1 cellular context compared by ENCODE assay signal in the genomic region with DNA sequence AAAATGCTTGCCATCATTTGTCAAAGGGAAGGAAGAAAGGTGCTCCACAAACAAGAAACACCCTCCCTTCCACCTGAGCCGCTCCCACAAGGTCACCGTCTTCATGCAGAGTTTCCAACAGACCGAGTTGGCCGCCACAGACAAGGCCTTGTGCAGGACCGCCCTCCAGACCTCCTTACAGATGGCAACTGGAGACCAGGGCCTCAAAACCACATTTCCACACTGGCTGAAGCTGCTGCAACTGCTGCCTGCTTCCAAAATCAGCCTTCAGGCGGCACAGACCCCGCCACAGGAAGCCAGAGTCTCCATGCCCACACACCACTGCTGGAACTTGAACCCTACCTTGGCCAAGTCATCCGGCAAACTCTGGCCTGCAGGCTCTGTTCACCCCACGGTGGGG.
TF ChIP-seq lines count a peak whose summit lies in the region.

No MANE protein-coding gene starts in this region.

TF ChIP-seq in GM23338, 12 proteins besides CTCF, POLR2A, EP300 and RAD21:
- TF ChIP-seq EZH2 (IDR thresholded peaks at IDR 0.05; ENCODE audit: low read depth, unreplicated experiment) (no peak), POLR2AphosphoS5 (IDR thresholded peaks at IDR 0.05; ENCODE audit: low read depth) (no peak), EZH2phosphoT487 (IDR thresholded peaks at IDR 0.05; ENCODE audit: unreplicated experiment) (no peak), STAT1 (IDR thresholded peaks at IDR 0.05; ENCODE audit: unreplicated experiment) (no peak), ZNF114 (CRISPR knock-in tag; IDR thresholded peaks at IDR 0.05) (no peak), JUNB (IDR thresholded peaks at IDR 0.05; ENCODE audit: unreplicated experiment) (no peak), ZNF331 (CRISPR knock-in tag; IDR thresholded peaks at IDR 0.05; ENCODE audit: low read depth) (no peak), NANOG (IDR thresholded peaks at IDR 0.05; ENCODE audit: borderline replicate concordance) (no peak), CREB1 (CRISPR knock-in tag; IDR thresholded peaks at IDR 0.05; ENCODE audit: low read depth) (no peak)
- TF ChIP-seq, protein P1, sequence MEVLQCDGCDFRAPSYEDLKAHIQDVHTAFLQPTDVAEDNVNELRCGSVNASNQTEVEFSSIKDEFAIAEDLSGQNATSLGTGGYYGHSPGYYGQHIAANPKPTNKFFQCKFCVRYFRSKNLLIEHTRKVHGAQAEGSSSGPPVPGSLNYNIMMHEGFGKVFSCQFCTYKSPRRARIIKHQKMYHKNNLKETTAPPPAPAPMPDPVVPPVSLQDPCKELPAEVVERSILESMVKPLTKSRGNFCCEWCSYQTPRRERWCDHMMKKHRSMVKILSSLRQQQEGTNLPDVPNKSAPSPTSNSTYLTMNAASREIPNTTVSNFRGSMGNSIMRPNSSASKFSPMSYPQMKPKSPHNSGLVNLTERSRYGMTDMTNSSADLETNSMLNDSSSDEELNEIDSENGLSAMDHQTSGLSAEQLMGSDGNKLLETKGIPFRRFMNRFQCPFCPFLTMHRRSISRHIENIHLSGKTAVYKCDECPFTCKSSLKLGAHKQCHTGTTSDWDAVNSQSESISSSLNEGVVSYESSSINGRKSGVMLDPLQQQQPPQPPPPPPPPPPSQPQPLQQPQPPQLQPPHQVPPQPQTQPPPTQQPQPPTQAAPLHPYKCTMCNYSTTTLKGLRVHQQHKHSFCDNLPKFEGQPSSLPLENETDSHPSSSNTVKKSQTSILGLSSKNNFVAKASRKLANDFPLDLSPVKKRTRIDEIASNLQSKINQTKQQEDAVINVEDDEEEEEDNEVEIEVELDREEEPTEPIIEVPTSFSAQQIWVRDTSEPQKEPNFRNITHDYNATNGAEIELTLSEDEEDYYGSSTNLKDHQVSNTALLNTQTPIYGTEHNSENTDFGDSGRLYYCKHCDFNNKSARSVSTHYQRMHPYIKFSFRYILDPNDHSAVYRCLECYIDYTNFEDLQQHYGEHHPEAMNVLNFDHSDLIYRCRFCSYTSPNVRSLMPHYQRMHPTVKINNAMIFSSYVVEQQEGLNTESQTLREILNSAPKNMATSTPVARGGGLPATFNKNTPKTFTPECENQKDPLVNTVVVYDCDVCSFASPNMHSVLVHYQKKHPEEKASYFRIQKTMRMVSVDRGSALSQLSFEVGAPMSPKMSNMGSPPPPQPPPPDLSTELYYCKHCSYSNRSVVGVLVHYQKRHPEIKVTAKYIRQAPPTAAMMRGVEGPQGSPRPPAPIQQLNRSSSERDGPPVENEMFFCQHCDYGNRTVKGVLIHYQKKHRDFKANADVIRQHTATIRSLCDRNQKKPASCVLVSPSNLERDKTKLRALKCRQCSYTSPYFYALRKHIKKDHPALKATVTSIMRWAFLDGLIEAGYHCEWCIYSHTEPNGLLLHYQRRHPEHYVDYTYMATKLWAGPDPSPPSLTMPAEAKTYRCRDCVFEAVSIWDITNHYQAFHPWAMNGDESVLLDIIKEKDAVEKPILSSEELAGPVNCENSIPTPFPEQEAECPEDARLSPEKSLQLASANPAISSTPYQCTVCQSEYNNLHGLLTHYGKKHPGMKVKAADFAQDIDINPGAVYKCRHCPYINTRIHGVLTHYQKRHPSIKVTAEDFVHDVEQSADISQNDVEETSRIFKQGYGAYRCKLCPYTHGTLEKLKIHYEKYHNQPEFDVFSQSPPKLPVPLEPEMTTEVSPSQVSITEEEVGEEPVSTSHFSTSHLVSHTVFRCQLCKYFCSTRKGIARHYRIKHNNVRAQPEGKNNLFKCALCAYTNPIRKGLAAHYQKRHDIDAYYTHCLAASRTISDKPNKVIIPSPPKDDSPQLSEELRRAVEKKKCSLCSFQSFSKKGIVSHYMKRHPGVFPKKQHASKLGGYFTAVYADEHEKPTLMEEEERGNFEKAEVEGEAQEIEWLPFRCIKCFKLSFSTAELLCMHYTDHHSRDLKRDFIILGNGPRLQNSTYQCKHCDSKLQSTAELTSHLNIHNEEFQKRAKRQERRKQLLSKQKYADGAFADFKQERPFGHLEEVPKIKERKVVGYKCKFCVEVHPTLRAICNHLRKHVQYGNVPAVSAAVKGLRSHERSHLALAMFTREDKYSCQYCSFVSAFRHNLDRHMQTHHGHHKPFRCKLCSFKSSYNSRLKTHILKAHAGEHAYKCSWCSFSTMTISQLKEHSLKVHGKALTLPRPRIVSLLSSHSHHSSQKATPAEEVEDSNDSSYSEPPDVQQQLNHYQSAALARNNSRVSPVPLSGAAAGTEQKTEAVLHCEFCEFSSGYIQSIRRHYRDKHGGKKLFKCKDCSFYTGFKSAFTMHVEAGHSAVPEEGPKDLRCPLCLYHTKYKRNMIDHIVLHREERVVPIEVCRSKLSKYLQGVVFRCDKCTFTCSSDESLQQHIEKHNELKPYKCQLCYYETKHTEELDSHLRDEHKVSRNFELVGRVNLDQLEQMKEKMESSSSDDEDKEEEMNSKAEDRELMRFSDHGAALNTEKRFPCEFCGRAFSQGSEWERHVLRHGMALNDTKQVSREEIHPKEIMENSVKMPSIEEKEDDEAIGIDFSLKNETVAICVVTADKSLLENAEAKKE (CRISPR knock-in tag; IDR thresholded peaks at IDR 0.05), result no peak
- TF ChIP-seq, protein P2, sequence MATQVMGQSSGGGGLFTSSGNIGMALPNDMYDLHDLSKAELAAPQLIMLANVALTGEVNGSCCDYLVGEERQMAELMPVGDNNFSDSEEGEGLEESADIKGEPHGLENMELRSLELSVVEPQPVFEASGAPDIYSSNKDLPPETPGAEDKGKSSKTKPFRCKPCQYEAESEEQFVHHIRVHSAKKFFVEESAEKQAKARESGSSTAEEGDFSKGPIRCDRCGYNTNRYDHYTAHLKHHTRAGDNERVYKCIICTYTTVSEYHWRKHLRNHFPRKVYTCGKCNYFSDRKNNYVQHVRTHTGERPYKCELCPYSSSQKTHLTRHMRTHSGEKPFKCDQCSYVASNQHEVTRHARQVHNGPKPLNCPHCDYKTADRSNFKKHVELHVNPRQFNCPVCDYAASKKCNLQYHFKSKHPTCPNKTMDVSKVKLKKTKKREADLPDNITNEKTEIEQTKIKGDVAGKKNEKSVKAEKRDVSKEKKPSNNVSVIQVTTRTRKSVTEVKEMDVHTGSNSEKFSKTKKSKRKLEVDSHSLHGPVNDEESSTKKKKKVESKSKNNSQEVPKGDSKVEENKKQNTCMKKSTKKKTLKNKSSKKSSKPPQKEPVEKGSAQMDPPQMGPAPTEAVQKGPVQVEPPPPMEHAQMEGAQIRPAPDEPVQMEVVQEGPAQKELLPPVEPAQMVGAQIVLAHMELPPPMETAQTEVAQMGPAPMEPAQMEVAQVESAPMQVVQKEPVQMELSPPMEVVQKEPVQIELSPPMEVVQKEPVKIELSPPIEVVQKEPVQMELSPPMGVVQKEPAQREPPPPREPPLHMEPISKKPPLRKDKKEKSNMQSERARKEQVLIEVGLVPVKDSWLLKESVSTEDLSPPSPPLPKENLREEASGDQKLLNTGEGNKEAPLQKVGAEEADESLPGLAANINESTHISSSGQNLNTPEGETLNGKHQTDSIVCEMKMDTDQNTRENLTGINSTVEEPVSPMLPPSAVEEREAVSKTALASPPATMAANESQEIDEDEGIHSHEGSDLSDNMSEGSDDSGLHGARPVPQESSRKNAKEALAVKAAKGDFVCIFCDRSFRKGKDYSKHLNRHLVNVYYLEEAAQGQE (IDR thresholded peaks at IDR 0.05; ENCODE audit: unreplicated experiment), result no peak
- TF ChIP-seq, protein P3, sequence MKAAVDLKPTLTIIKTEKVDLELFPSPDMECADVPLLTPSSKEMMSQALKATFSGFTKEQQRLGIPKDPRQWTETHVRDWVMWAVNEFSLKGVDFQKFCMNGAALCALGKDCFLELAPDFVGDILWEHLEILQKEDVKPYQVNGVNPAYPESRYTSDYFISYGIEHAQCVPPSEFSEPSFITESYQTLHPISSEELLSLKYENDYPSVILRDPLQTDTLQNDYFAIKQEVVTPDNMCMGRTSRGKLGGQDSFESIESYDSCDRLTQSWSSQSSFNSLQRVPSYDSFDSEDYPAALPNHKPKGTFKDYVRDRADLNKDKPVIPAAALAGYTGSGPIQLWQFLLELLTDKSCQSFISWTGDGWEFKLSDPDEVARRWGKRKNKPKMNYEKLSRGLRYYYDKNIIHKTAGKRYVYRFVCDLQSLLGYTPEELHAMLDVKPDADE (IDR thresholded peaks at IDR 0.05), result no peak
